1 cellular context compared by ENCODE assay signal in genomic region chr20:56924976-56925695, GRCh38.
TF ChIP-seq lines count a peak whose summit lies in the region.

No MANE protein-coding gene starts in this region.

TF ChIP-seq in GM23338, 12 proteins besides CTCF, POLR2A, EP300 and RAD21 (continued from another document):
- no peak for TF ChIP-seq ETS1 (IDR thresholded peaks at IDR 0.05)
- no peak for TF ChIP-seq POLR2AphosphoS5 (IDR thresholded peaks at IDR 0.05; ENCODE audit: low read depth)
